1 cellular context compared by ENCODE assay signal in the genomic region with DNA sequence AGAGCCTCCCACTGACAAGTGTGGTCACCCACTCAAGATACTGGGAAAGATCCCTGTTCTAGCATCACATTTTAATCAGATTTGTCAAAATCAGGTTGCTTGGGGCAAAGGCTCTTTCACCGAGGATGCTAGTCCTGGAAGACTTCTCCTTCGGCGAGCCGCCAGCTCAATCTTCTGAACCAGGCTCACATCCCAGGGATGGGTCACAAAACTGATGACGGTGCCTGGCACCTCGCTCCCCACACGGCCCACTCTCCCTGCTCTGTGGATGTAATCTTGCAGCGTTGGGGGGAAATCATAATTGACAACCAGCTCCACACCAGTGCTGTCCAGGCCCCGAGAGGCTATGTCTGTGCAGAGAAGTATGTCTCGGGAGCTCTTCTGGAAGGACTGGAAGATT.
TF ChIP-seq lines count a peak whose summit lies in the region.

No MANE protein-coding gene starts in this region.

TF ChIP-seq in A549, 52 proteins besides CTCF, POLR2A, EP300 and RAD21:
- TF ChIP-seq BHLHE40 (IDR thresholded peaks at IDR 0.05; ENCODE audit: low read depth, low read length) (no peak), FOSL2 (IDR thresholded peaks at IDR 0.05) (no peak), FOSL2 (CRISPR knock-in tag; IDR thresholded peaks at IDR 0.05) (no peak), CHD2 (IDR thresholded peaks at IDR 0.05; ENCODE audit: low read length, partially characterized antibody) (no peak)
- TF ChIP-seq, protein P1, sequence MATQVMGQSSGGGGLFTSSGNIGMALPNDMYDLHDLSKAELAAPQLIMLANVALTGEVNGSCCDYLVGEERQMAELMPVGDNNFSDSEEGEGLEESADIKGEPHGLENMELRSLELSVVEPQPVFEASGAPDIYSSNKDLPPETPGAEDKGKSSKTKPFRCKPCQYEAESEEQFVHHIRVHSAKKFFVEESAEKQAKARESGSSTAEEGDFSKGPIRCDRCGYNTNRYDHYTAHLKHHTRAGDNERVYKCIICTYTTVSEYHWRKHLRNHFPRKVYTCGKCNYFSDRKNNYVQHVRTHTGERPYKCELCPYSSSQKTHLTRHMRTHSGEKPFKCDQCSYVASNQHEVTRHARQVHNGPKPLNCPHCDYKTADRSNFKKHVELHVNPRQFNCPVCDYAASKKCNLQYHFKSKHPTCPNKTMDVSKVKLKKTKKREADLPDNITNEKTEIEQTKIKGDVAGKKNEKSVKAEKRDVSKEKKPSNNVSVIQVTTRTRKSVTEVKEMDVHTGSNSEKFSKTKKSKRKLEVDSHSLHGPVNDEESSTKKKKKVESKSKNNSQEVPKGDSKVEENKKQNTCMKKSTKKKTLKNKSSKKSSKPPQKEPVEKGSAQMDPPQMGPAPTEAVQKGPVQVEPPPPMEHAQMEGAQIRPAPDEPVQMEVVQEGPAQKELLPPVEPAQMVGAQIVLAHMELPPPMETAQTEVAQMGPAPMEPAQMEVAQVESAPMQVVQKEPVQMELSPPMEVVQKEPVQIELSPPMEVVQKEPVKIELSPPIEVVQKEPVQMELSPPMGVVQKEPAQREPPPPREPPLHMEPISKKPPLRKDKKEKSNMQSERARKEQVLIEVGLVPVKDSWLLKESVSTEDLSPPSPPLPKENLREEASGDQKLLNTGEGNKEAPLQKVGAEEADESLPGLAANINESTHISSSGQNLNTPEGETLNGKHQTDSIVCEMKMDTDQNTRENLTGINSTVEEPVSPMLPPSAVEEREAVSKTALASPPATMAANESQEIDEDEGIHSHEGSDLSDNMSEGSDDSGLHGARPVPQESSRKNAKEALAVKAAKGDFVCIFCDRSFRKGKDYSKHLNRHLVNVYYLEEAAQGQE (IDR thresholded peaks at IDR 0.05), result no peak
- TF ChIP-seq, protein P2, sequence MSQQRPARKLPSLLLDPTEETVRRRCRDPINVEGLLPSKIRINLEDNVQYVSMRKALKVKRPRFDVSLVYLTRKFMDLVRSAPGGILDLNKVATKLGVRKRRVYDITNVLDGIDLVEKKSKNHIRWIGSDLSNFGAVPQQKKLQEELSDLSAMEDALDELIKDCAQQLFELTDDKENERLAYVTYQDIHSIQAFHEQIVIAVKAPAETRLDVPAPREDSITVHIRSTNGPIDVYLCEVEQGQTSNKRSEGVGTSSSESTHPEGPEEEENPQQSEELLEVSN (IDR thresholded peaks at IDR 0.05; ENCODE audit: borderline replicate concordance, low read depth), result no peak
